ENCODE assay signal across 19 cellular contexts in the genomic region with DNA sequence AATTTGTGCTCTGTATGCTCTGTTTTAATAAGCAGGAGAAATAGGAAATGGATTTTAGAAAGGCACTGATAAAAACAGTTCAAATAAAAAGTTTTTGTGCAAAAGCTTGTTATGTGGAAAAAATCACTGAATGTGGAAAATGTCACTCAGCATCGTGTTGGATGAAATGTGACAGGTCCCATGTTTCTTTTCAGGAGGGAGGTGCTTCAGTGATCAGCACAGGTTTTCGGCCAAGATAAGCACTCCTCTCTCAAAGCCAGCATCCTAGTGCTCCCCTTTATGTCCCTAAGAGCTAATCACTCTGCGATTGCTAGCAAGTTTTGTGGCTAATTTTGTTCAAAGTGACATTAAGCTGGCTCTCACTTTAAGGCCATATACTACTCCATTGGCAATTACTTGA. TPM values are rescaled to one million over a fixed set of nuclear protein-coding genes. Genes with fewer than 3 reads are reported as not detected.
DNase-seq lines count a peak whose midpoint lies in the region; TF ChIP-seq lines count a peak whose summit lies in the region.
"Had no signal": no experiment of that assay in that cellular context is flagged by ENCODE, and none has a peak within 500 bp of the region (broad histone marks: within the 10 kb centered on the region; RNA-seq: fewer than 3 reads in every experiment).

No MANE protein-coding gene starts in this region.

- no peaks in the 10 kb centered on the region for H3K27me3 Mint-ChIP-seq in glutamatergic neuron (ENCODE audit: unreplicated experiment)

- no peak for DNase-seq in A673 (ENCODE audit: low spot score)
- DNase-seq in SK-N-MC (ENCODE audit: low read depth, low spot score), result no peak
- DNase-seq in mesenchymal stem cell, result no peak
- DNase-seq in glutamatergic neuron, result no peak
- no peak for DNase-seq in activated naive CD4-positive, alpha-beta T cell (lab: John Stamatoyannopoulos, UW)
- DNase-seq in activated effector memory CD4-positive, alpha-beta T cell treated with anti-CD3 and anti-CD28 coated beads, Interleukin-2, amount 50 U/mL, for 16 hours, result no peak
- no peak for DNase-seq in SW480 (ENCODE audit: low spot score)
- DNase-seq: ACHN; AML-193; C1 segment of cervical spinal cord; Caco-2; CD8-positive, alpha-beta T cell; DMS153; DND-41; GOT3; HFFc6 had no signal

- H2AK5ac ChIP-seq in mesenchymal stem cell (ENCODE audit: low read length, severe bottlenecking), result peak overlapping the region; percentile 43

- H3K27ac Mint-ChIP-seq in glutamatergic neuron (ENCODE audit: unreplicated experiment), result no peak overlapping the region
- H3K27ac Mint-ChIP-seq: CD8-positive, alpha-beta T cell; HFFc6 had no signal

- no peak overlapping the region for H2BK15ac ChIP-seq in mesenchymal stem cell (ENCODE audit: low read depth, poor library complexity, severe bottlenecking)

- H3K4me2 ChIP-seq in mesenchymal stem cell (ENCODE audit: low read length, poor library complexity, severe bottlenecking), result no peak overlapping the region

- WGBS in mesenchymal stem cell, result 97% methylated on average over 3 of the region's 3 CpGs

- no TSS peak for BruUV-seq in A673 (replicated peaks; lab: Mats Ljungman, UMichigan)

- H3K4me3 Mint-ChIP-seq in glutamatergic neuron (ENCODE audit: unreplicated experiment), result no peak overlapping the region
- H3K4me3 Mint-ChIP-seq: CD8-positive, alpha-beta T cell; HFFc6 had no signal

- no peak overlapping the region for H3K4ac ChIP-seq in mesenchymal stem cell (ENCODE audit: low read depth in 1 of 2, low read length in 2 of 2)

- H3K4me1 ChIP-seq in A673 (ENCODE audit: insufficient read depth, low read length, poor library complexity, severe bottlenecking) (peaks cover 69% of the 10 kb centered on the region), mesenchymal stem cell (ENCODE audit: control insufficient read depth, insufficient read depth, low read depth, low read length) (no peaks in the 10 kb centered on the region)
- H3K4me1 ChIP-seq: Caco-2, HAP-1 had no signal

- no peaks in the 10 kb centered on the region for H3K27me3 ChIP-seq in A673 (replicated peaks; ENCODE audit: insufficient read depth, low read depth, low read length, poor library complexity)
- no peaks in the 10 kb centered on the region for H3K27me3 ChIP-seq in mesenchymal stem cell (ENCODE audit: control insufficient read depth in 1 of 2, insufficient read depth in 1 of 2, low read length in 2 of 2)

- peaks cover 6% of the 10 kb centered on the region for H3K4me1 Mint-ChIP-seq in glutamatergic neuron (ENCODE audit: low read depth, unreplicated experiment)

- H3K36me3 ChIP-seq in A673 (ENCODE audit: insufficient read depth, low read length, poor library complexity, severe bottlenecking), result peaks cover 38% of the 10 kb centered on the region
- peaks cover 82% of the 10 kb centered on the region for H3K36me3 ChIP-seq in SK-N-MC (ENCODE audit: insufficient read depth, low read length)
- H3K36me3 ChIP-seq in mesenchymal stem cell (ENCODE audit: control insufficient read depth in 1 of 2, insufficient read depth in 2 of 2, low read depth in 1 of 2, low read length in 2 of 2), result peaks cover 0 to 20% of the 10 kb centered on the region in 2 experiments

- peaks cover 21% of the 10 kb centered on the region for H3K79me1 ChIP-seq in mesenchymal stem cell (replicated peaks; ENCODE audit: low read length, poor library complexity, severe bottlenecking)

- no peak overlapping the region for H4K91ac ChIP-seq in mesenchymal stem cell (ENCODE audit: low read length)

- CTCF ChIA-PET in A673 (lab: Charles Lee), result no interaction called here

- H4K8ac ChIP-seq in mesenchymal stem cell (ENCODE audit: low read length), result no peak overlapping the region

- H3K4me3 ChIP-seq in A673 (ENCODE audit: low read depth, low read length, poor library complexity, severe bottlenecking), result no peak overlapping the region
- no peak overlapping the region for H3K4me3 ChIP-seq in SK-N-MC
- H3K4me3 ChIP-seq in mesenchymal stem cell (ENCODE audit: insufficient read depth in 1 of 2, low read depth in 1 of 2, low read length in 2 of 2), result no peak overlapping the region
- H3K4me3 ChIP-seq: HAP-1 had no signal

- H3K9me3 ChIP-seq in A673 (ENCODE audit: low read depth, low read length, poor library complexity, severe bottlenecking), result no peaks in the 10 kb centered on the region
- H3K9me3 ChIP-seq in SK-N-MC (ENCODE audit: low read depth, low read length), result no peaks in the 10 kb centered on the region
- H3K9me3 ChIP-seq in mesenchymal stem cell (ENCODE audit: control insufficient read depth, low read length), result no peaks in the 10 kb centered on the region
- H3K9me3 ChIP-seq: Caco-2, HAP-1 had no signal

- no peaks in the 10 kb centered on the region for H3K36me3 Mint-ChIP-seq in glutamatergic neuron (ENCODE audit: unreplicated experiment)

- no peak overlapping the region for H3K23ac ChIP-seq in mesenchymal stem cell (ENCODE audit: low read length in 2 of 2)

- H2BK120ac ChIP-seq in mesenchymal stem cell (ENCODE audit: low read depth, low read length), result no peak overlapping the region

- H3K27ac ChIP-seq in A673 (ENCODE audit: low read depth, low read length, poor library complexity, severe bottlenecking), result peak overlapping the region; percentile 33
- H3K27ac ChIP-seq in SK-N-MC, result 0 out of 2 replicates have a peak overlapping the region, but pooled peaks have one; percentile 2
- peak overlapping the region; percentile 14; the same call in 1 of the 2 replicates for H3K27ac ChIP-seq in VCaP
- no peak overlapping the region for H3K27ac ChIP-seq in mesenchymal stem cell (ENCODE audit: low read length, poor library complexity, severe bottlenecking)
- H3K27ac ChIP-seq: 22Rv1 had no signal

- H3K9me3 Mint-ChIP-seq in glutamatergic neuron (ENCODE audit: unreplicated experiment), result no peaks in the 10 kb centered on the region
- H3K9me3 Mint-ChIP-seq: CD8-positive, alpha-beta T cell; HFFc6 had no signal

- no peak overlapping the region for H2AFZ ChIP-seq in mesenchymal stem cell (ENCODE audit: low read depth, low read length)

- no peak overlapping the region for H3K18ac ChIP-seq in mesenchymal stem cell (ENCODE audit: low read depth in 1 of 2, low read length in 2 of 2)

- H3K9ac ChIP-seq in SK-N-MC (ENCODE audit: insufficient read length), result no peak overlapping the region
- H3K9ac ChIP-seq in mesenchymal stem cell (ENCODE audit: low read length), result no peak overlapping the region

- no peak overlapping the region for H2BK12ac ChIP-seq in mesenchymal stem cell (ENCODE audit: low read length in 2 of 2)

- no peak overlapping the region for H3K14ac ChIP-seq in mesenchymal stem cell (ENCODE audit: low read length in 2 of 2)

- H2BK5ac ChIP-seq in mesenchymal stem cell (ENCODE audit: low read depth, low read length, poor library complexity, severe bottlenecking), result no peak overlapping the region

- POLR2A ChIA-PET in A673 (lab: Charles Lee; ENCODE audit: low non-redundant PET), result no interaction called here

- intact Hi-C loops in A673 (cut with micrococcal nuclease; ENCODE audit: unreplicated experiment), result loop anchor here (10.0 kb wide), 2 partner anchors 439 to 969 kb away; no protein-coding TSS in a partner anchor

- TF ChIP-seq CTCF in A673 (conservative IDR thresholded peaks at IDR 0.05; ENCODE audit: low read depth, low read length) (no peak), VCaP (conservative IDR thresholded peaks at IDR 0.05) (no peak), glutamatergic neuron (IDR thresholded peaks at IDR 0.05; ENCODE audit: partially characterized antibody, unreplicated experiment) (no peak)

RNA-seq across cellular contexts. Expression of gene UBE3D, which starts 12.0 kb away (rescaled TPM):
- 35.6 and 38.0 TPM in 2 replicates for total RNA-seq in A673 (2021)
- polyA plus RNA-seq in mesenchymal stem cell (2013, experiment 1 of 2), result 5.4 TPM
- 5.3 TPM for polyA plus RNA-seq in mesenchymal stem cell (2013, experiment 2 of 2)
- 12.3 TPM for total RNA-seq in glutamatergic neuron (ENCODE audit: unreplicated experiment)

RNA-seq across cellular contexts. Expression of gene DOP1A, which starts 13.8 kb away (rescaled TPM):
- total RNA-seq in A673 (2021) (25.1 and 31.9 TPM in 2 replicates), glutamatergic neuron (ENCODE audit: unreplicated experiment) (40.8 TPM)
- polyA plus RNA-seq in mesenchymal stem cell (2013, experiment 1 of 2), result 3.7 TPM
- polyA plus RNA-seq in mesenchymal stem cell (2013, experiment 2 of 2), result 3.5 TPM
